8 cellular contexts compared by ENCODE assay signal in the genomic region with DNA sequence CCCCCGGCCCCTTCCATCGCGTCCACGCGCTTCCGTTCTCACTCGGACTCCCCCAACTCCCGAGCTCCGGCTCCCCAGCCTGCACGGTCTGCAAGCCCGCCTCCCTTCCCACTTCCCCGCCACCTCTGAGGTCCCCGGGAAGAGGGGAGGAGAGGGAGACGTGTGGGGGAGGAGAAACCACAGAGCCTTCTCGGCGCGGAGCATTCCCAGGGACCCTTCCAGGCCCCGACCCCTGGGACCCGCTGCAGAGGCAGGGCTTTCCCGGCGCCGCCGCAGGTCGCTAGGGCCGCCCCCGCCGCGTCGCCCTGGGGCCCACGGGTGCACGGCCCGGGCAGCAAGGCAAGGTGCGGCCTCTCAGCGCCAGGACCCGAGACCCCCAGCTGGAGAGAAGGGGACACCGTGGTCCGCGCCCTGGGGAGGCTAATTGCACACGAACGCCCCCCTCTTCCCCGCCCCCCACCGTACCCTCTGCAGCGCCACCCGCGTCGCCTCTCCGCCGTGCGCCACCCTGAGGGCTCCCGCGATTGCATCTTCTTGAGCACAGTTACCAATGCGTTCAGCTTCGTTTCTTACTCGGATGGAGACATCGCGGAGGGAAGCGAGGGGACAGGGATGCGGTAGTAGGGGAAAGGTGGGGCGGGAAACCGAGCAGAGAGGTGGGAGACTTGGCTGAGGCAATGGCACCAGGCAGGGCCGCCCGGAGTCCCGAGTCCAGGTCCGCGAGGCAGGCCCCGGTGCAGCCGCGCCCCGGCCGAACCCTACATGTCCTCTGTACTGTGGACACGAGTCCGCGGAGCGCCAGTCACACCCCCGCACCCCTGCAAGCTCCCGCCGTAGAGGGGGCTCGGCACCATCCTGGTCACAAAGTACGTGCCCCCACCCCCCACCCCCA. TPM values are rescaled to one million over a fixed set of nuclear protein-coding genes. Genes with fewer than 3 reads are reported as not detected.
DNase-seq lines count a peak whose midpoint lies in the region; ATAC-seq and TF ChIP-seq lines count a peak whose summit lies in the region.

No MANE protein-coding gene starts in this region.

- H4K91ac ChIP-seq in H9 (ENCODE audit: insufficient read length, low read depth, low read length), result no peak overlapping the region

- H3K4me1 Mint-ChIP-seq in H9, result peaks cover 43 to 53% of the 10 kb centered on the region in 2 experiments
- H3K4me1 Mint-ChIP-seq in WTC11, result peaks cover 60% of the 10 kb centered on the region

- WGBS in H9 (ENCODE audit: extremely low coverage, insufficient read length, low lambda C conversion rate), result no CpG with 5 or more reads among the region's 79 CpGs

- H3K27ac Mint-ChIP-seq in H9, result peak overlapping the region; percentile 75 to 85 (median 76); a peak in 5 of 7 replicates
- no peak overlapping the region for H3K27ac Mint-ChIP-seq in WTC11

- H3K9ac ChIP-seq in H9 (ENCODE audit: extremely low read depth, insufficient read length, low read length), result peak overlapping the region; percentile 59

- POLR2A ChIA-PET in WTC11 (lab: Charles Lee), result interaction anchor here (0.5 to 6.1 kb wide), 23 partner anchors 9 to 1131 kb away, joined by 3 to 103 read pairs (median 4); partner anchors contain the start of genes MLLT10 and SKIDA1

- no peak overlapping the region for H3K23ac ChIP-seq in H9 (ENCODE audit: insufficient read length, low read depth, low read length)

- H3K27me3 ChIP-seq in H9 (ENCODE audit: insufficient read depth, low read length), result peaks cover 19% of the 10 kb centered on the region; the same call in 1 of the 2 replicates
- H3K27me3 ChIP-seq in left lung, result peaks cover 9 to 74% of the 10 kb centered on the region in 2 donors

- peak overlapping the region; percentile 64 for H2BK5ac ChIP-seq in H9 (ENCODE audit: insufficient read length, low read length)

- no peak overlapping the region for H3K4ac ChIP-seq in H9 (ENCODE audit: low read depth, low read length)

- H3K36me3 ChIP-seq in left lung, result no peaks in the 10 kb centered on the region

- H3K4me3 ChIP-seq in coronary artery (peak overlapping the region; percentile 90), left lung (peak overlapping the region; percentile 62 to 76)

- intact Hi-C loops in left lung (cut with DNase I), result loop anchor here in 1 of 2 donors (10.0 kb wide), 2 partner anchors 212 to 1498 kb away; no protein-coding TSS in a partner anchor

- H3K9me3 ChIP-seq in H9 (ENCODE audit: control insufficient read depth, low read depth, low read length), result no peaks in the 10 kb centered on the region
- H3K9me3 ChIP-seq in left lung, result no peaks in the 10 kb centered on the region

- no peaks in the 10 kb centered on the region for H3K79me2 ChIP-seq in H9 (ENCODE audit: insufficient read depth, low read length)

- no peak overlapping the region for H3K27ac ChIP-seq in H9 (ENCODE audit: insufficient read length, low read depth, low read length)
- peak overlapping the region; percentile 28 to 79 for H3K27ac ChIP-seq in coronary artery
- peak overlapping the region; percentile 50 to 62 for H3K27ac ChIP-seq in left lung

- peaks cover 38% of the 10 kb centered on the region for H3K23me2 ChIP-seq in H9 (ENCODE audit: insufficient read length, low read depth, low read length, poor library complexity, severe bottlenecking)

- no peak overlapping the region for H4K8ac ChIP-seq in H9 (replicated peaks; ENCODE audit: insufficient read length, low read depth, low read length)

- H3K4me3 Mint-ChIP-seq in H9 (peak overlapping the region; percentile 78 to 88), WTC11 (peak overlapping the region; percentile 80)

- H3T11ph ChIP-seq in H9 (ENCODE audit: low read length), result no peak overlapping the region

- H3K79me1 ChIP-seq in H9 (ENCODE audit: insufficient read depth, low read depth, low read length, poor library complexity, severe bottlenecking), result no peaks in the 10 kb centered on the region

- H2BK120ac ChIP-seq in H9 (ENCODE audit: low read depth, low read length, poor library complexity, severe bottlenecking), result no peak overlapping the region

- ATAC-seq in WTC11 (peak; percentile 3), left lung (peak; percentile 61)

- no peak overlapping the region for H3K56ac ChIP-seq in H9 (ENCODE audit: insufficient read length, low read depth, low read length)

- CTCF ChIA-PET in WTC11 (lab: Charles Lee), result interaction anchor here (0.5 to 5.9 kb wide), 28 partner anchors 10 to 683 kb away, joined by 3 to 84 read pairs (median 4); partner anchors contain the start of genes DNAJC1 and SKIDA1

- H2BK15ac ChIP-seq in H9 (ENCODE audit: low read depth, low read length), result no peak overlapping the region

- peak overlapping the region; percentile 78 for H3K18ac ChIP-seq in H9 (ENCODE audit: insufficient read length, low read depth, low read length)

- no peak overlapping the region for H2AFZ ChIP-seq in H9 (ENCODE audit: low read length)

- H4K20me1 ChIP-seq in H9 (ENCODE audit: control insufficient read depth, insufficient read depth, insufficient read length), result no peaks in the 10 kb centered on the region

- H3K27me3 Mint-ChIP-seq in H9 (ENCODE audit: low read depth), result peaks cover 38% of the 10 kb centered on the region
- peaks cover 41% of the 10 kb centered on the region for H3K27me3 Mint-ChIP-seq in WTC11 (ENCODE audit: low read depth)

- no peak overlapping the region for H2BK20ac ChIP-seq in H9 (ENCODE audit: low read depth, low read length, poor library complexity, severe bottlenecking)

- H3K14ac ChIP-seq in H9 (ENCODE audit: insufficient read depth, low read length), result peak overlapping the region; percentile 69

- H4K5ac ChIP-seq in H9 (ENCODE audit: insufficient read length, low read depth, low read length), result no peak overlapping the region

- H3K4me1 ChIP-seq in H9 (ENCODE audit: insufficient read depth, low read length), result peaks cover 8% of the 10 kb centered on the region; the same call in 1 of the 2 replicates
- H3K4me1 ChIP-seq in left lung, result peaks cover 0 to 51% of the 10 kb centered on the region in 2 donors

- H2BK12ac ChIP-seq in H9 (ENCODE audit: insufficient read length, low read depth, low read length), result no peak overlapping the region

- no peak overlapping the region for H2AK5ac ChIP-seq in H9 (ENCODE audit: insufficient read length, low read length)

- DNase-seq in NCI-H1105 treated with DMSO at 0.1 percent for 48 hours (lab: John Stamatoyannopoulos, UW) (peak; percentile 41), NCI-H1105 (lab: John Stamatoyannopoulos, UW) (no peak), H9 (peak; percentile 62), M059J (ENCODE audit: low read depth) (peak; percentile 46), WTC11 (ENCODE audit: low spot score) (peak; percentile 53), coronary artery (ENCODE audit: low spot score) (peak; percentile 74), left lung (peak in 1 of 2 donors; percentile 86)
- DNase-seq in stimulated activated CD4-positive, alpha-beta T cell treated with anti-CD3 and anti-CD28 coated beads, Interleukin-4, amount 100 ng/mL, for 48 hours (ENCODE audit: low read depth in 2 of 2), result peak; percentile 32 to 36

- H3K36me3 Mint-ChIP-seq in H9 (ENCODE audit: insufficient read depth in 1 of 3, low read depth in 3 of 3), result peaks cover 2 to 13% (median 9%) of the 10 kb centered on the region in 3 experiments; a peak in 5 of 7 replicates
- H3K36me3 Mint-ChIP-seq in WTC11, result 0 out of 2 replicates have a peak, but pooled peaks cover 2% of the 10 kb centered on the region

- H3K4me2 ChIP-seq in H9 (ENCODE audit: insufficient read depth, insufficient read length, low read length), result peak overlapping the region; percentile 70

- H3K9me3 Mint-ChIP-seq in H9, result no peaks in the 10 kb centered on the region; a peak in 1 of 5 replicates
- H3K9me3 Mint-ChIP-seq in WTC11, result no peaks in the 10 kb centered on the region

- peak; percentile 38; the same call in 2 of the 3 replicates for TF ChIP-seq CTCF in H9 (conservative IDR thresholded peaks at IDR 0.05)
- TF ChIP-seq CTCF in WTC11 (IDR thresholded peaks at IDR 0.05), result no peak
- no peak for TF ChIP-seq CTCF in coronary artery (IDR thresholded peaks at IDR 0.05)
- TF ChIP-seq CTCF in left lung (IDR thresholded peaks at IDR 0.05), result no peak

TF ChIP-seq in WTC11, 78 proteins besides CTCF, POLR2A, EP300 and RAD21 (continues in another document):
- TF ChIP-seq CREM (CRISPR knock-in tag; IDR thresholded peaks at IDR 0.05) (peak; percentile 74; the same call in 1 of the 2 replicates), NFE2L1 (CRISPR knock-in tag; IDR thresholded peaks at IDR 0.05) (peak; percentile 11; the same call in 1 of the 2 replicates), USF1 (CRISPR knock-in tag; IDR thresholded peaks at IDR 0.05) (0 out of 2 replicates have a peak, but pooled peaks have one; percentile 23), NR1H2 (CRISPR knock-in tag; IDR thresholded peaks at IDR 0.05) (no peak), PREB (CRISPR knock-in tag; IDR thresholded peaks at IDR 0.05; ENCODE audit: borderline replicate concordance) (no peak), MLX (CRISPR knock-in tag; IDR thresholded peaks at IDR 0.05) (0 out of 2 replicates have a peak, but pooled peaks have one; percentile 87), ETV6 (CRISPR knock-in tag; IDR thresholded peaks at IDR 0.05) (no peak)

RNA-seq across cellular contexts. Expression of gene SKIDA1, which starts 29.0 kb away (rescaled TPM):
- 5.4 and 5.9 TPM in 2 replicates for total RNA-seq in H9 (2021)
- total RNA-seq in M059J (2014; rRNA removed; shearing (Covaris generic)), result 1.2 and 1.9 TPM in 2 replicates
- 9.4 to 12.9 TPM (median 11.8 TPM) in 3 replicates for total RNA-seq in WTC11 (2021)
- 1 to 10 TPM; 1.2 to 1.9 TPM for total RNA-seq in left lung

RNA-seq across cellular contexts. Expression of gene MLLT10, which starts 37.5 kb away (rescaled TPM):
- total RNA-seq in H9 (2021), result 72.3 and 75.9 TPM in 2 replicates
- 9.1 and 9.3 TPM in 2 replicates for total RNA-seq in M059J (2014; rRNA removed; shearing (Covaris generic))
- total RNA-seq in WTC11 (2021), result 52.7 to 60.3 TPM (median 60.1 TPM) in 3 replicates
- 10 to 100 TPM; 39.9 to 43.2 TPM for total RNA-seq in left lung
